Comparison of ENCODE assay signal across 23 cellular contexts in the genomic region with DNA sequence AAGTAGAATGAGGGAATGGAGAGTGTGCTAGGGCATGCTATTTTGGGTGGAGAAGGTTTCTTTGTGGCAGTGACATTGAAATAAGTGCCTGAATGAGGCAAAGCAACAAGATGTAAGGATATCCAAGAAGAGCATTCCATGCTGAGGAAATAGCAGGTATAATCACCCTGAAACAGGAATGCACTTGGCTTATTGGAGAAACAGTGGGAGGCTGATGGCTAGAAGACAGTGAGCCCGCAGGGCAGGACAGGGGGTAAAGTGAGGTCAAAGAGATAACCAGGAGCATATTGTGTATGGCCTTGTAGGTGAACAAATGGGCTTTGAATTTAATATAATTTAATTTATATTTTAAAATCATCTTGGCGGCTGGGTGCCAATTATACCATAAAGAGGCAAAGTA.
"Had no signal": no experiment of that assay in that cellular context is flagged by ENCODE, and none has a peak within 500 bp of the region (broad histone marks: within the 10 kb centered on the region; RNA-seq: fewer than 3 reads in every experiment).

No MANE protein-coding gene starts in this region.

- H3K4me1 ChIP-seq: left lung, lower lobe of right lung, spleen, transverse colon had no signal

- H3K27ac Mint-ChIP-seq: dendritic cell treated with granulocyte-macrophage colony-stimulating factor and Interleukin-4, amounts not matched to agents 40 ng/mL and 50 ng/mL, for 4 days; memory B cell; naive B cell; nephron; stimulated activated memory B cell treated with anti-CD40 and anti-IgM and Interleukin-4, amounts not matched to agents 10 μg/mL and 1 μg/mL and 100 μg/mL, for 72 hours; stimulated activated naive CD8-positive, alpha-beta T cell treated with anti-CD3 and anti-CD28 coated beads, Interleukin-15, Interleukin-2, amounts not matched to agents 100 ng/mL and 50 ng/mL, for 24 hours had no signal

- H3K36me3 ChIP-seq: left lung, lower lobe of right lung, spleen, transverse colon had no signal

- H3K9me3 Mint-ChIP-seq: dendritic cell treated with granulocyte-macrophage colony-stimulating factor and Interleukin-4, amounts not matched to agents 40 ng/mL and 50 ng/mL, for 4 days had no signal

- DNase-seq: cerebellar nuclear complex; erythroblast; foreskin melanocyte; head of caudate nucleus; islet precursor cell; left lung; lower lobe of right lung; midbrain; naive B cell; posterior cingulate gyrus; spleen; stimulated activated CD4-positive, alpha-beta T cell treated with anti-CD3 and anti-CD28 coated beads, Interleukin-15, amount 100 ng/mL, for 24 hours; stimulated activated CD4-positive, alpha-beta T cell treated with anti-CD3 and anti-CD28 coated beads, Interleukin-1b, Interleukin-23, amount 100 ng/mL, for 48 hours; stimulated activated CD4-positive, alpha-beta T cell treated with anti-CD3 and anti-CD28 coated beads, Interleukin-4, amount 100 ng/mL, for 24 hours; testis; transverse colon had no signal

- H3K4me3 ChIP-seq: hepatocyte, left lung, lower lobe of right lung, spleen, testis, transverse colon had no signal

- ATAC-seq: left lung; lower lobe of right lung; sciatic nerve; stimulated activated memory B cell treated with anti-CD40 and anti-IgM and Interleukin-4, amounts not matched to agents 10 μg/mL and 1 μg/mL and 100 μg/mL, for 72 hours had no signal

- H3K27me3 ChIP-seq: hepatocyte, left lung, spleen, testis, transverse colon had no signal

- H3K36me3 Mint-ChIP-seq: memory B cell; naive B cell; stimulated activated memory B cell treated with anti-CD40 and anti-IgM and Interleukin-4, amounts not matched to agents 10 μg/mL and 1 μg/mL and 100 μg/mL, for 72 hours had no signal

- H3K4me1 Mint-ChIP-seq: memory B cell; naive B cell; nephron; stimulated activated memory B cell treated with anti-CD40 and anti-IgM and Interleukin-4, amounts not matched to agents 10 μg/mL and 1 μg/mL and 100 μg/mL, for 72 hours had no signal

- H3K27me3 Mint-ChIP-seq: dendritic cell treated with granulocyte-macrophage colony-stimulating factor and Interleukin-4, amounts not matched to agents 40 ng/mL and 50 ng/mL, for 4 days; memory B cell; naive B cell; stimulated activated memory B cell treated with anti-CD40 and anti-IgM and Interleukin-4, amounts not matched to agents 10 μg/mL and 1 μg/mL and 100 μg/mL, for 72 hours; stimulated activated naive CD8-positive, alpha-beta T cell treated with anti-CD3 and anti-CD28 coated beads, Interleukin-15, Interleukin-2, amounts not matched to agents 100 ng/mL and 50 ng/mL, for 24 hours had no signal

- H3K9me3 ChIP-seq: left lung, lower lobe of right lung, spleen, testis, transverse colon had no signal

- H3K4me3 Mint-ChIP-seq: dendritic cell treated with granulocyte-macrophage colony-stimulating factor and Interleukin-4, amounts not matched to agents 40 ng/mL and 50 ng/mL, for 4 days; memory B cell; naive B cell; nephron; stimulated activated memory B cell treated with anti-CD40 and anti-IgM and Interleukin-4, amounts not matched to agents 10 μg/mL and 1 μg/mL and 100 μg/mL, for 72 hours; stimulated activated naive CD8-positive, alpha-beta T cell treated with anti-CD3 and anti-CD28 coated beads, Interleukin-15, Interleukin-2, amounts not matched to agents 100 ng/mL and 50 ng/mL, for 24 hours had no signal

- H3K27ac ChIP-seq: hepatocyte, left lung, lower lobe of right lung, spleen, transverse colon had no signal
